14 cellular contexts compared by ENCODE assay signal in the genomic region with DNA sequence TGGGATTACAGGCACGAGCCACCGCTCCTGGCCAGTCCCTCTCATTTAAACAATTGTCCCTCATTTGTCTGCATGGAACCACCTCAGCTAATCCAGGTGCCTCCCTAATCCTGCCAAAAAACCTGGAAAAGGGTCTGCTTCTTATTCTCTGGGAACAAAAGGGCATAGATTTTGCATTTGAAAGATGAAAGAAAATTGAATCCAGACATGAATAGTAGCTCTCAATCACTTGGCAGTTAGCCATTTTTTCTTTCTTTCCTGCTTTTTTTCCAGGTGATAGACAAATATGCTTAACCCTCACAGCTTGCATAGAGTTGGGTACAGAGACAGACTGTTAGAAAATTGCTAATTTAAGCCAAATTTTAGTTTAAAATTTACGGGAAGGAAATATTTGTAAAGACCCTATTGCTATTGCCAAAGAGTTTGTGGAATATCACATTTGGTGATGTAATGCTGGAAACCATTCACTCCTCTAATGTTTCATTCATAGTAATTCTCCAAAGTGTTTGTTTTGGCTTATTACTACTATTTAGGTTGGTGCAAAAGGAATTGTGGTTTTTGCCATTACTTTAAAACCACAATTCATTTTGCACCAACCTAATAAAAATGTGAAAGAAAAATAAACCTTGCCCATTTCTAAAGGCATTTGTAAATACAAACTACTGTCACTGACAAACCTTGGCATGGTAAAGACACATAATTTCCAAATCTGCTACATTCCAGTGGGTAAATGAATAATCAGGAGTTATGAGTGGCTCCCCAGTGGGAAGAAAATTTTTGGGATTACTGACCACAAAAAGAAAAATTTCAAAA.
DNase-seq lines count a peak whose midpoint lies in the region; ATAC-seq, FAIRE-seq and TF ChIP-seq lines count a peak whose summit lies in the region.
"Had no signal": no experiment of that assay in that cellular context is flagged by ENCODE, and none has a peak within 500 bp of the region (broad histone marks: within the 10 kb centered on the region; RNA-seq: fewer than 3 reads in every experiment).

No MANE protein-coding gene starts in this region.

- no peak overlapping the region for H3K4me3 Mint-ChIP-seq in CD14-positive monocyte
- H3K4me3 Mint-ChIP-seq: activated CD8-positive, alpha-beta memory T cell treated with anti-CD3 and anti-CD28 coated beads, Interleukin-2, amount 10 ng/mL, durations not matched to agents 7 days and 5 days; immature natural killer cell; nephron; stimulated activated naive B cell treated with anti-CD40 and anti-IgM and Interleukin-4, amounts not matched to agents 10 μg/mL and 1 μg/mL and 100 μg/mL, for 72 hours had no signal

- intact Hi-C loops in CD14-positive monocyte (cut with micrococcal nuclease) = no loop called here

- peak overlapping the region; percentile 64 for H3K4me2 ChIP-seq in A549
- H3K4me2 ChIP-seq in mesendoderm (ENCODE audit: low read length) = no peak overlapping the region

- H3K9me3 Mint-ChIP-seq in CD14-positive monocyte = peaks cover 0 to 10% (median 9%) of the 10 kb centered on the region in 7 donors

- TF ChIP-seq POLR2A in A549 (IDR thresholded peaks at IDR 0.05; ENCODE audit: low read length) = no peak

- H3K9me3 ChIP-seq in A549 = no peaks in the 10 kb centered on the region

- no peak for TF ChIP-seq RAD21 in A549 (conservative IDR thresholded peaks at IDR 0.05 in 1 of 2, IDR thresholded peaks at IDR 0.05 in 1 of 2)

- no peak overlapping the region for H3K4ac ChIP-seq in mesendoderm (ENCODE audit: low read depth, low read length)

- no peak overlapping the region for H3K9ac ChIP-seq in mesendoderm (ENCODE audit: low read length)

- ATAC-seq in A549 (peak; percentile 30 to 65; a peak in 4 of 6 replicates), GM19397 (IDR thresholded peaks at IDR 0.05; ENCODE audit: unreplicated experiment) (no peak)
- ATAC-seq: activated CD8-positive, alpha-beta memory T cell treated with anti-CD3 and anti-CD28 coated beads, Interleukin-2, amount 10 ng/mL, durations not matched to agents 7 days and 5 days; stimulated activated naive B cell treated with anti-CD40 and anti-IgM and Interleukin-4, amounts not matched to agents 10 μg/mL and 1 μg/mL and 100 μg/mL, for 72 hours had no signal

- H3K4me1 ChIP-seq in A549 (peaks cover 37% of the 10 kb centered on the region), mesendoderm (ENCODE audit: control insufficient read depth, low read depth, low read length) (no peaks in the 10 kb centered on the region)

- no peaks in the 10 kb centered on the region for H3K27me3 ChIP-seq in mesendoderm (ENCODE audit: insufficient read depth, low read length, poor library complexity)

- peak in 1 of 2 experiments; percentile 61 for DNase-seq in A549 (ENCODE audit: low read depth in 1 of 2, low spot score in 1 of 2)
- peak; percentile 45 for DNase-seq in HCEC 1CT
- peak; percentile 65 for DNase-seq in NCI-H774 (lab: John Stamatoyannopoulos, UW)
- DNase-seq in fibroblast of the aortic adventitia (ENCODE audit: low read depth) = peak; percentile 84
- DNase-seq in CD14-positive monocyte (ENCODE audit: low spot score) = no peak
- no peak for DNase-seq in mesendoderm
- DNase-seq in NCI-H1436 treated with DMSO at 0.1 percent for 48 hours (lab: John Stamatoyannopoulos, UW) = no peak
- DNase-seq: activated CD8-positive, alpha-beta memory T cell treated with anti-CD3 and anti-CD28 coated beads, Interleukin-2, amount 10 ng/mL, durations not matched to agents 7 days and 5 days; immature natural killer cell; stimulated activated naive B cell treated with anti-CD40 and anti-IgM and Interleukin-4, amounts not matched to agents 10 μg/mL and 1 μg/mL and 100 μg/mL, for 72 hours; T1000 had no signal

- H3K79me2 ChIP-seq in mesendoderm (ENCODE audit: control insufficient read depth, insufficient read depth, low read length) = no peaks in the 10 kb centered on the region

- CTCF ChIA-PET in A549 (lab: Yijun Ruan, JAX) = no interaction called here

- H2BK15ac ChIP-seq in mesendoderm (replicated peaks; ENCODE audit: low read depth) = no peak overlapping the region

- peaks cover 26% of the 10 kb centered on the region for H3K4me1 Mint-ChIP-seq in CD14-positive monocyte
- H3K4me1 Mint-ChIP-seq: nephron had no signal

- H3K4me3 ChIP-seq in A549 (no peak overlapping the region), fibroblast of the aortic adventitia (ENCODE audit: low read depth, low read length) (no peak overlapping the region), mesendoderm (ENCODE audit: low read length) (no peak overlapping the region)

- H3K79me1 ChIP-seq in mesendoderm (ENCODE audit: low read length) = no peaks in the 10 kb centered on the region

- no peaks in the 10 kb centered on the region for H3K36me3 ChIP-seq in mesendoderm (ENCODE audit: control insufficient read depth, insufficient read depth, low read length)

- no peak overlapping the region for H3K23ac ChIP-seq in mesendoderm (ENCODE audit: low read length)

- no peak overlapping the region for H3K27ac Mint-ChIP-seq in CD14-positive monocyte
- H3K27ac Mint-ChIP-seq: activated CD8-positive, alpha-beta memory T cell treated with anti-CD3 and anti-CD28 coated beads, Interleukin-2, amount 10 ng/mL, durations not matched to agents 7 days and 5 days; immature natural killer cell; nephron; stimulated activated naive B cell treated with anti-CD40 and anti-IgM and Interleukin-4, amounts not matched to agents 10 μg/mL and 1 μg/mL and 100 μg/mL, for 72 hours had no signal

- H3K27ac ChIP-seq in A549 (peak overlapping the region; percentile 63 to 81), mesendoderm (ENCODE audit: low read depth, low read length) (no peak overlapping the region)
- H3K27ac ChIP-seq: C4-2B had no signal

- POLR2A ChIA-PET in A549 (lab: Yijun Ruan, JAX) = no interaction called here

- no peak for FAIRE-seq in A549 (lab: Jason Lieb, UNC)

- H3K56ac ChIP-seq in mesendoderm (ENCODE audit: low read length) = no peak overlapping the region

- TF ChIP-seq EP300 in A549 (IDR thresholded peaks at IDR 0.05) = peak; percentile 59 to 75; a peak in 4 of 5 replicates

- H2BK5ac ChIP-seq in mesendoderm (ENCODE audit: low read length) = no peak overlapping the region

- no peak overlapping the region for H4K8ac ChIP-seq in mesendoderm (ENCODE audit: low read depth, low read length)

- H3K27me3 Mint-ChIP-seq in CD14-positive monocyte (ENCODE audit: low read depth in 3 of 3) = no peaks in the 10 kb centered on the region
- H3K27me3 Mint-ChIP-seq: activated CD8-positive, alpha-beta memory T cell treated with anti-CD3 and anti-CD28 coated beads, Interleukin-2, amount 10 ng/mL, durations not matched to agents 7 days and 5 days; stimulated activated naive B cell treated with anti-CD40 and anti-IgM and Interleukin-4, amounts not matched to agents 10 μg/mL and 1 μg/mL and 100 μg/mL, for 72 hours had no signal

- TF ChIP-seq CTCF in A549 (IDR thresholded peaks at IDR 0.05) = no peak
- no peak for TF ChIP-seq CTCF in fibroblast of the aortic adventitia (IDR thresholded peaks at IDR 0.05; ENCODE audit: insufficient read depth, low read length)
- TF ChIP-seq CTCF in CD14-positive monocyte (IDR thresholded peaks at IDR 0.05) = no peak

- H3K18ac ChIP-seq in mesendoderm (ENCODE audit: low read length) = no peak overlapping the region

- H3K36me3 Mint-ChIP-seq in CD14-positive monocyte = peaks cover 3 to 4% of the 10 kb centered on the region in 2 donors

- H2BK120ac ChIP-seq in mesendoderm (ENCODE audit: low read depth, low read length) = no peak overlapping the region

- no peak overlapping the region for H2AK5ac ChIP-seq in mesendoderm (ENCODE audit: low read length)

- no peak overlapping the region for H4K5ac ChIP-seq in mesendoderm (ENCODE audit: low read length)

- 61% methylated on average over 3 of the region's 3 CpGs for WGBS in A549 (ENCODE audit: missing lambda C conversion rate)
- WGBS in mesendoderm (ENCODE audit: extremely low coverage, insufficient coverage, low lambda C conversion rate) = no CpG with 5 or more reads among the region's 3 CpGs

TF ChIP-seq in A549, 52 proteins besides CTCF, POLR2A, EP300 and RAD21 (continues in another document):
- TF ChIP-seq GATA3 (IDR thresholded peaks at IDR 0.05; ENCODE audit: borderline replicate concordance) (peak; percentile 36; the same call in 1 of the 2 replicates), NR3C1 (IDR thresholded peaks at IDR 0.05) (no peak), HDAC2 (IDR thresholded peaks at IDR 0.05) (no peak), JUN (IDR thresholded peaks at IDR 0.05) (peak; percentile 35 to 69; a peak in 2 of 5 replicates), CBX2 (IDR thresholded peaks at IDR 0.05; ENCODE audit: borderline replicate concordance, low read depth) (no peak), JUNB (IDR thresholded peaks at IDR 0.05) (peak; percentile 46; the same call in 1 of the 2 replicates), FOSL2 (IDR thresholded peaks at IDR 0.05) (no peak), FOSL2 (CRISPR knock-in tag; IDR thresholded peaks at IDR 0.05) (no peak; the same call in 1 of the 2 replicates), MAFK (IDR thresholded peaks at IDR 0.05; ENCODE audit: partially characterized antibody) (no peak), CEBPB (IDR thresholded peaks at IDR 0.05) (peak; percentile 68 to 70; a peak in 2 of 4 replicates), RNF2 (IDR thresholded peaks at IDR 0.05; ENCODE audit: borderline replicate concordance, low read depth) (no peak)
- TF ChIP-seq, protein P1, sequence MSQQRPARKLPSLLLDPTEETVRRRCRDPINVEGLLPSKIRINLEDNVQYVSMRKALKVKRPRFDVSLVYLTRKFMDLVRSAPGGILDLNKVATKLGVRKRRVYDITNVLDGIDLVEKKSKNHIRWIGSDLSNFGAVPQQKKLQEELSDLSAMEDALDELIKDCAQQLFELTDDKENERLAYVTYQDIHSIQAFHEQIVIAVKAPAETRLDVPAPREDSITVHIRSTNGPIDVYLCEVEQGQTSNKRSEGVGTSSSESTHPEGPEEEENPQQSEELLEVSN (IDR thresholded peaks at IDR 0.05; ENCODE audit: borderline replicate concordance, low read depth) = no peak
- TF ChIP-seq, protein P2, sequence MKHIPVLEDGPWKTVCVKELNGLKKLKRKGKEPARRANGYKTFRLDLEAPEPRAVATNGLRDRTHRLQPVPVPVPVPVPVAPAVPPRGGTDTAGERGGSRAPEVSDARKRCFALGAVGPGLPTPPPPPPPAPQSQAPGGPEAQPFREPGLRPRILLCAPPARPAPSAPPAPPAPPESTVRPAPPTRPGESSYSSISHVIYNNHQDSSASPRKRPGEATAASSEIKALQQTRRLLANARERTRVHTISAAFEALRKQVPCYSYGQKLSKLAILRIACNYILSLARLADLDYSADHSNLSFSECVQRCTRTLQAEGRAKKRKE (CRISPR knock-in tag; IDR thresholded peaks at IDR 0.05; ENCODE audit: low read depth) = no peak

Comparison
In these comparisons a context has a peak if more than half of its experiments do, and no peak if none do; other contexts are left out.
1. DNase-seq: peak in HCEC 1CT (single experiment), NCI-H774 (single experiment) and fibroblast of the aortic adventitia (single experiment); none in CD14-positive monocyte (single experiment), mesendoderm (single experiment) and NCI-H1436 treated with DMSO at 0.1 percent for 48 hours (single experiment).